8 cellular contexts compared by ENCODE assay signal in the genomic region with DNA sequence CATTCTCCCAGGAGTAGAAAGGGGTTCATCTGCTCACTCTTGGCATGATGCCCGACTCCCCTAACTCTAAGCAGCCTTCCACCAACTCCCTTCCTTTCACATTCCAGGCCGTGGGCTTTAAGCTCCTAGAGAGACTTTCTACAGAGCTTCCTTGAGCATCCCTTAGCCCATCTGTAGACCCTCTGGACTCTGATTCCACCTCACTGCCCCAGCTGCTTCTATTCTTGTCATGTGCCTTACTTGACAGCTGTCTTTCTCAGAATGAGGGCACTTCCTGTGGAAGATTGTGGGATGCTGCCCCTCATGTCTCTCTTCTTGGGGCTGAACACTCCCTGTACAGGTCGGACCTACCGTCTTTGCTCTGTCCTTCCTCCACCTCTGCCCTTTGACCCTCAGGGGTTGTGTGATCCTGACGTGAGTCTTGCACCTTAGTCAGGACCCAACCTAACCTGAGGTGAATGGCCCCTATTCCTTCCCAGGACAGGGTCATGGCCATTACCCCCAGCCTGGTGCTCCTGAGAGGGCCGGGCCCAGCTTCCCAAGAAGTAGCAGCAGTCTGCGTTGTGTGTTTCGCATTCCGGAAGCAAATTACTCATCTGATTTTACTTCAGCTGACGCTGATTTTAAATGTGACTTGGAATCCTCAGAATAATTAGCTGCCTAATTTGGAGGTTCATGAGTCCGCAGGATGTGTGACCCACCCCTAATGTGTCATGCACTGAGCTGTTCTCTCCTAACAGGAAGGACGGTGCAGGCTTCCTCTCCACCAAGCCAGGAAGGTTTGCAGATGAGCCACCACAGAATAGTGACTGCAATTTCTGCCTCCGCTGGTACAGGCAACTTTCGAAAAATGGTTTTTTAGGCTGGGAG. TPM values are rescaled to one million over a fixed set of nuclear protein-coding genes. Genes with fewer than 3 reads are reported as not detected.
DNase-seq lines count a peak whose midpoint lies in the region; ATAC-seq, FAIRE-seq and TF ChIP-seq lines count a peak whose summit lies in the region.

No MANE protein-coding gene starts in this region.

- H3K27ac ChIP-seq in uterus, result no peak overlapping the region

- H3K27me3 Mint-ChIP-seq in progenitor cell of endocrine pancreas, result peaks cover 66% of the 10 kb centered on the region

- no peak for ATAC-seq in GM18868 (IDR thresholded peaks at IDR 0.05; ENCODE audit: unreplicated experiment)
- no peak for ATAC-seq in GM21390 (IDR thresholded peaks at IDR 0.05; ENCODE audit: unreplicated experiment)

- peak overlapping the region; percentile 1; the same call in 1 of the 2 replicates for H3K4me3 ChIP-seq in GM08714 (ENCODE audit: low read length)
- H3K4me3 ChIP-seq in bronchial epithelial cell (ENCODE audit: low read depth, low read length), result no peak overlapping the region
- H3K4me3 ChIP-seq in uterus, result no peak overlapping the region

- H3K4me1 ChIP-seq in uterus, result no peaks in the 10 kb centered on the region

- H3K36me3 ChIP-seq in bronchial epithelial cell (ENCODE audit: control insufficient read depth, insufficient read depth, low read length), result no peaks in the 10 kb centered on the region
- no peaks in the 10 kb centered on the region for H3K36me3 ChIP-seq in uterus

- peak overlapping the region; percentile 45 for H3K4me3 Mint-ChIP-seq in progenitor cell of endocrine pancreas (ENCODE audit: low read depth)

- peak; percentile 89 for FAIRE-seq in bronchial epithelial cell (lab: Jason Lieb, UNC)

- H3K27me3 ChIP-seq in bronchial epithelial cell (ENCODE audit: control insufficient read depth, insufficient read depth, low read length) (no peaks in the 10 kb centered on the region), uterus (peaks cover 9 to 10% of the 10 kb centered on the region in 2 donors)

- no peaks in the 10 kb centered on the region for H3K36me3 Mint-ChIP-seq in progenitor cell of endocrine pancreas (ENCODE audit: insufficient read depth)

- no peak for TF ChIP-seq CTCF in bronchial epithelial cell (IDR thresholded peaks at IDR 0.05; ENCODE audit: insufficient read depth, low read length, severe bottlenecking)
- no peak for TF ChIP-seq CTCF in progenitor cell of endocrine pancreas (IDR thresholded peaks at IDR 0.05; ENCODE audit: unreplicated experiment)
- TF ChIP-seq CTCF in uterus (IDR thresholded peaks at IDR 0.05), result no peak

- peaks cover 3% of the 10 kb centered on the region for H3K4me1 Mint-ChIP-seq in progenitor cell of endocrine pancreas (ENCODE audit: low read depth)

- H3K9me3 ChIP-seq in uterus, result no peaks in the 10 kb centered on the region

- H3K27ac Mint-ChIP-seq in progenitor cell of endocrine pancreas, result no peak overlapping the region

- no peak for TF ChIP-seq POLR2A in uterus (IDR thresholded peaks at IDR 0.05)

- intact Hi-C loops in uterus (cut with DNase I; ENCODE audit: low total_unique reads), result no loop called here

- H3K9me3 Mint-ChIP-seq in progenitor cell of endocrine pancreas (ENCODE audit: low read depth), result no peaks in the 10 kb centered on the region

- DNase-seq in T-helper 9 cell (peak; percentile 34), bronchial epithelial cell (ENCODE audit: low read depth) (peak; percentile 99), progenitor cell of endocrine pancreas (ENCODE audit: low spot score, unreplicated experiment) (no peak), uterus (no peak), COLO668 (lab: John Stamatoyannopoulos, UW; ENCODE audit: unreplicated experiment) (no peak)

RNA-seq across cellular contexts. Expression of a gene that starts 2.7 kb away (rescaled TPM):
- total RNA-seq in bronchial epithelial cell, result 14.0 and 39.2 TPM in 2 replicates
- total RNA-seq in progenitor cell of endocrine pancreas, result 3.7 and 4.7 TPM in 2 replicates
- 1 to 10 TPM in 1 of 4 donors, under 1 TPM in 2, not detected in 1; under 0.01 to 1.3 (median 0.76) TPM for total RNA-seq in uterus

RNA-seq across cellular contexts. Expression of a gene that starts 30.7 kb away (rescaled TPM):
- total RNA-seq in bronchial epithelial cell (0.26 and 0.64 TPM in 2 replicates), progenitor cell of endocrine pancreas (10.6 and 11.8 TPM in 2 replicates), uterus (1 to 10 TPM in 2 of 4 donors, under 1 TPM in 1, not detected in 1; under 0.01 to 8.0 (median 1.3) TPM)

RNA-seq across cellular contexts. Expression of a gene that starts 47.4 kb away (rescaled TPM):
- total RNA-seq in bronchial epithelial cell (not detected in 2 replicates), progenitor cell of endocrine pancreas (not detected in 2 replicates), uterus (not detected)

Comparison
In these comparisons a context has a peak if more than half of its experiments do, and no peak if none do; other contexts are left out.
1. DNase-seq: peak in T-helper 9 cell (single experiment) and bronchial epithelial cell (single experiment); none in progenitor cell of endocrine pancreas (single experiment), uterus (0 of 2) and COLO668 (single experiment).